Comparison of ENCODE assay signal across 35 cellular contexts in the genomic region with DNA sequence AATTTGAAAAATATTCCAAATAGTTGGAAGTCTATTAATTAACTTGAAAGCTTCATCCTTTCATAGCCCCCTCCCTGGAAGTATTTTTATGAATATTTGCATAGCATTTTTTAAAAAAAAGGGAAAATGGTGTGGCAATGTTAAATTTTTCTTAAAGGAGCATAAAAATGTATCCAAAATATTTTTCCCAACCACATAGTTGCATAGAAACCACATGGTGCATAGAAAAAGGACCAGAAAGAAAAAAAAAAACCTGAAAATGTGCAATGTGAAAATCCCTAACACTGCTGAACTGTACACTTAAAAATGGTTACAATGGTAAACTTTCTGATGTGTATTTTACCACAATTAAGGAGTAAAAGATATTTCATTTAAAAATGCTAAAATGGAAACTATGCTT.
A peak's percentile ranks its signal among the peaks of the same experiment; 100 is the strongest.
DNase-seq lines count a peak whose midpoint lies in the region; ATAC-seq, FAIRE-seq and TF ChIP-seq lines count a peak whose summit lies in the region.
"Had no signal": no experiment of that assay in that cellular context is flagged by ENCODE, and none has a peak within 500 bp of the region (broad histone marks: within the 10 kb centered on the region; RNA-seq: fewer than 3 reads in every experiment).

No MANE protein-coding gene starts in this region.

- DNase-seq in AG10803 (ENCODE audit: low read depth) (peak; percentile 58), adipocyte (ENCODE audit: low read depth) (peak; percentile 55), fibroblast of gingiva (ENCODE audit: low read depth) (peak; percentile 27), fibroblast of peridontal ligament (ENCODE audit: extremely low read depth) (peak; percentile 54), Ammon's horn (ENCODE audit: low spot score) (no peak), RWPE1 (ENCODE audit: low spot score) (no peak), HTR-8/SVneo (ENCODE audit: insufficient read length, low spot score) (no peak)
- DNase-seq: 8988T; ACHN; AML-193; BE2C; C1 segment of cervical spinal cord; Caco-2; Calu3; CD4-positive, alpha-beta memory T cell; CD4-positive, alpha-beta T cell; CD4-positive, CD25-positive, alpha-beta regulatory T cell; CD8-positive, alpha-beta memory T cell; CD8-positive, alpha-beta T cell; COR-L47; DMS 273 treated with DMSO at 0.1 percent for 48 hours; DMS153; DMS53; DMS79; DMS79 treated with DMSO at 0.1 percent for 48 hours; DND-41; EL had no signal

- no peaks in the 10 kb centered on the region for H3K9me3 ChIP-seq in adipocyte (ENCODE audit: control insufficient read depth, low read length)
- H3K9me3 ChIP-seq: A549; BE2C; BLaER1; BLaER1 treated with 17β-estradiol and CSF1 and Interleukin-3, amounts not matched to agents 10 nM and 100 nM; Caco-2 had no signal

- POLR2A ChIA-PET in RWPE1 (lab: Yijun Ruan, JAX; ENCODE audit: low non-redundant PET), result no interaction called here

- no peak for ATAC-seq in GM21717 (IDR thresholded peaks at IDR 0.05; ENCODE audit: unreplicated experiment)
- ATAC-seq: A549; CD8-positive, alpha-beta T cell had no signal

- no peak overlapping the region for H3K9ac ChIP-seq in adipocyte (ENCODE audit: low read length)
- H3K9ac ChIP-seq: BLaER1; BLaER1 treated with 17β-estradiol and CSF1 and Interleukin-3, amounts not matched to agents 10 nM and 100 nM had no signal

- H3K4me3 ChIP-seq in AG10803 (ENCODE audit: low read length) (no peak overlapping the region), adipocyte (ENCODE audit: low read length) (no peak overlapping the region)
- H3K4me3 ChIP-seq: A549; BLaER1; BLaER1 treated with 17β-estradiol and CSF1 and Interleukin-3, amounts not matched to agents 10 nM and 100 nM had no signal

- H3K27me3 ChIP-seq in adipocyte (replicated peaks; ENCODE audit: control insufficient read depth, insufficient read depth, low read length), result peaks cover 20% of the 10 kb centered on the region
- H3K27me3 ChIP-seq: BE2C; BLaER1; BLaER1 treated with 17β-estradiol and CSF1 and Interleukin-3, amounts not matched to agents 10 nM and 100 nM had no signal

- H3K27ac ChIP-seq in RWPE1, result no peak overlapping the region
- H3K27ac ChIP-seq: 22Rv1; A549; BLaER1; BLaER1 treated with 17β-estradiol and CSF1 and Interleukin-3, amounts not matched to agents 10 nM and 100 nM; C4-2B had no signal

- H3K4me1 ChIP-seq in adipocyte (ENCODE audit: control insufficient read depth, insufficient read depth, low read length), result no peaks in the 10 kb centered on the region
- H3K4me1 ChIP-seq: A549, BE2C had no signal

- TF ChIP-seq CTCF in AG10803 (conservative IDR thresholded peaks at IDR 0.05; ENCODE audit: low read length), result no peak
- TF ChIP-seq CTCF in RWPE1 (conservative IDR thresholded peaks at IDR 0.05; ENCODE audit: low read depth), result no peak

- CTCF ChIA-PET in RWPE1 (lab: Yijun Ruan, JAX), result no interaction called here

- H3K36me3 ChIP-seq in adipocyte (ENCODE audit: control insufficient read depth, insufficient read depth, low read length, severe bottlenecking), result no peaks in the 10 kb centered on the region
- H3K36me3 ChIP-seq: BE2C; BLaER1; BLaER1 treated with 17β-estradiol and CSF1 and Interleukin-3, amounts not matched to agents 10 nM and 100 nM had no signal

- FAIRE-seq in HTR-8/SVneo (lab: Jason Lieb, UNC), result no peak
- FAIRE-seq: A204.1, A549, D721Med had no signal

Comparison
In these comparisons a context has a peak if more than half of its experiments do, and no peak if none do; other contexts are left out.
1. DNase-seq: peak in AG10803 (single experiment), adipocyte (single experiment), fibroblast of gingiva (single experiment) and fibroblast of peridontal ligament (single experiment); none in Ammon's horn (single experiment), RWPE1 (single experiment) and HTR-8/SVneo (single experiment).